Comparison of ENCODE assay signal across 8 cellular contexts in the genomic region with DNA sequence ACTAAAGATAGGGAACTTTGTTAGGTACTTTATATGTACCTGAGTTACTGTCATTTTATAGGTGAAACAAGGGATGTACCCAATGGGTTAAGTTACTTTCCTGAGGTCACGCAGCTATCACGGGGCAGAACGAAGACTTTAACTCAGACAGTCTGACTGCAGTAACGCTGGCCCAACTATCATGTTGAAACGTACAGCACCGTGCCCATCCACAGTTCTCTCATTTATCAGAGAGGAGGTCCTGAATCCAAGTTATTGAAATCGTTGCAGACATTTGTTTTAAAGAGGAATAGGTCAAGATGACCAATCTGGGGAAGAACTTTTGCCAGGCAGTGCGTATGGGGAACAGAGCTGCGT. TPM values are rescaled to one million over a fixed set of nuclear protein-coding genes. Genes with fewer than 3 reads are reported as not detected.
DNase-seq lines count a peak whose midpoint lies in the region; ATAC-seq and TF ChIP-seq lines count a peak whose summit lies in the region.

No MANE protein-coding gene starts in this region.

- H3K9ac ChIP-seq in neural progenitor cell = no peak overlapping the region

- H3K4me1 Mint-ChIP-seq in activated T-cell treated with anti-CD3 and anti-CD28 coated beads, Interleukin-2, amount 50 U/mL, for 24 hours (ENCODE audit: low read depth) = peaks cover 57% of the 10 kb centered on the region
- H3K4me1 Mint-ChIP-seq in neural progenitor cell = peaks cover 29% of the 10 kb centered on the region

- H3K4me1 ChIP-seq in neural progenitor cell = peaks cover 10% of the 10 kb centered on the region

- no peak for TF ChIP-seq CTCF in cardiac fibroblast (IDR thresholded peaks at IDR 0.05; ENCODE audit: low read depth, low read length)
- TF ChIP-seq CTCF in neural progenitor cell (IDR thresholded peaks at IDR 0.05) = no peak

- peaks cover 12% of the 10 kb centered on the region for H4K20me1 ChIP-seq in neural progenitor cell (ENCODE audit: low read depth)

- H3K36me3 ChIP-seq in neural progenitor cell = no peaks in the 10 kb centered on the region

- H3K79me2 ChIP-seq in neural progenitor cell (ENCODE audit: low read depth) = peaks cover 22% of the 10 kb centered on the region

- no peaks in the 10 kb centered on the region for H3K27me3 Mint-ChIP-seq in activated T-cell treated with anti-CD3 and anti-CD28 coated beads, Interleukin-2, amount 50 U/mL, for 24 hours
- H3K27me3 Mint-ChIP-seq in neural progenitor cell (ENCODE audit: insufficient read depth, low read depth) = no peaks in the 10 kb centered on the region

- no peak overlapping the region for H3K27ac ChIP-seq in neural progenitor cell

- no peaks in the 10 kb centered on the region for H3F3A ChIP-seq in neural progenitor cell (ENCODE audit: low read depth)

- H3K27me3 ChIP-seq in neural progenitor cell = peaks cover 47% of the 10 kb centered on the region

- ATAC-seq in HG03520 (IDR thresholded peaks at IDR 0.05; ENCODE audit: unreplicated experiment) (peak; percentile 5), HG02885 (IDR thresholded peaks at IDR 0.05; ENCODE audit: poor library complexity, unreplicated experiment) (no peak)

- H3K9me3 Mint-ChIP-seq in activated T-cell treated with anti-CD3 and anti-CD28 coated beads, Interleukin-2, amount 50 U/mL, for 24 hours = no peaks in the 10 kb centered on the region
- no peaks in the 10 kb centered on the region for H3K9me3 Mint-ChIP-seq in neural progenitor cell

- H3K4me3 Mint-ChIP-seq in activated T-cell treated with anti-CD3 and anti-CD28 coated beads, Interleukin-2, amount 50 U/mL, for 24 hours = peak overlapping the region; percentile 81
- peak overlapping the region; percentile 84 for H3K4me3 Mint-ChIP-seq in neural progenitor cell

- no peak for DNase-seq in activated T-cell treated with anti-CD3 and anti-CD28 coated beads, Interleukin-2, amount 50 U/mL, for 24 hours
- no peak for DNase-seq in activated T-cell treated with anti-CD3 and anti-CD28 coated beads, Interleukin-2, amount 50 U/mL, for 1 hour
- DNase-seq in cardiac fibroblast (ENCODE audit: low read depth in 2 of 2) (no peak), neural progenitor cell (ENCODE audit: low spot score) (no peak), GF-D8 (lab: John Stamatoyannopoulos, UW) (no peak)
- DNase-seq in stimulated activated naive CD4-positive, alpha-beta T cell (lab: John Stamatoyannopoulos, UW) = no peak

- no peaks in the 10 kb centered on the region for H3K36me3 Mint-ChIP-seq in activated T-cell treated with anti-CD3 and anti-CD28 coated beads, Interleukin-2, amount 50 U/mL, for 24 hours (ENCODE audit: low read depth)
- H3K36me3 Mint-ChIP-seq in neural progenitor cell = no peaks in the 10 kb centered on the region

- H2AFZ ChIP-seq in neural progenitor cell (replicated peaks) = peak overlapping the region; percentile 97

- no peaks in the 10 kb centered on the region for H3K9me3 ChIP-seq in neural progenitor cell (ENCODE audit: low read depth)

- H3K4me3 ChIP-seq in cardiac fibroblast (replicated peaks in 1 of 2; ENCODE audit: low read depth in 2 of 2, low read length in 2 of 2) (peak overlapping the region; percentile 29 to 72), neural progenitor cell (peak overlapping the region; percentile 59)

- H3K4me2 ChIP-seq in neural progenitor cell = peak overlapping the region; percentile 87

- peak overlapping the region; percentile 73 for H3K27ac Mint-ChIP-seq in activated T-cell treated with anti-CD3 and anti-CD28 coated beads, Interleukin-2, amount 50 U/mL, for 24 hours
- no peak overlapping the region for H3K27ac Mint-ChIP-seq in neural progenitor cell

RNA-seq across cellular contexts. Expression of a gene that starts 0.6 kb away (rescaled TPM):
- 32.7 and 59.9 TPM in 2 replicates for total RNA-seq in neural progenitor cell (ENCODE audit: low replicate concordance)
